Comparison of ENCODE assay signal across 15 cellular contexts in the genomic region with DNA sequence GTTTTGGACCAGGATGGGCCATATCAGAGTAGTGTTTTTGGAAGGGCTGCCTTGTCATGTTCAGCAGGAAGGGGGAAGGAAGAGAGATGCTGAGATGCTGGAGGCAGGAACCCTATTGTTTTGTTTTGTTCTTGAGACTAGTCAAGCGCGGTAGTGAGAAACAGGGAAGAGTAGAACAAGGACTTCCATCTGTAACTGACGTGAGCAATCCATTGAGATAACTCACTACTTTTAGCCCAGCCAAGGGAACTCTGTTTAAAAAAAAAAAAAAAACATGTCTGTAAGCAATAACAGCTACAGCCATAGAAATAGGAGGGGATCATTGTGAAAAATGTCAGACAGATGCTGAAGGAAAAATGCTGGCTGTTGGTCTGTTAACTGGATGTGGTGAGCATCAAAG. TPM values are rescaled to one million over a fixed set of nuclear protein-coding genes. Genes with fewer than 3 reads are reported as not detected.
DNase-seq lines count a peak whose midpoint lies in the region; ATAC-seq and TF ChIP-seq lines count a peak whose summit lies in the region.
"Had no signal": no experiment of that assay in that cellular context is flagged by ENCODE, and none has a peak within 500 bp of the region (broad histone marks: within the 10 kb centered on the region; RNA-seq: fewer than 3 reads in every experiment).

No MANE protein-coding gene starts in this region.

- H3K4me3 ChIP-seq in adrenal gland (no peak overlapping the region), fibroblast of villous mesenchyme (ENCODE audit: low read depth, low read length) (no peak overlapping the region), rectal smooth muscle tissue (ENCODE audit: low read length) (no peak overlapping the region)
- H3K4me3 ChIP-seq: MG63 had no signal

- WGBS in adrenal gland, 4 donors: 39 to 47% (median 45%) methylated on average over 3 of the region's 3 CpGs

- TF ChIP-seq CTCF in adrenal gland (IDR thresholded peaks at IDR 0.05): no peak
- TF ChIP-seq CTCF in fibroblast of villous mesenchyme (IDR thresholded peaks at IDR 0.05; ENCODE audit: insufficient read depth, low read depth, low read length): no peak

- H3K27ac ChIP-seq in adrenal gland (peak overlapping the region; percentile 46 to 95 (median 72)), rectal smooth muscle tissue (ENCODE audit: low read depth, low read length) (peak overlapping the region; percentile 96)

- H3K36me3 ChIP-seq in adrenal gland (replicated peaks in 1 of 2) (peaks cover 0 to 49% of the 10 kb centered on the region in 2 donors), rectal smooth muscle tissue (ENCODE audit: control insufficient read depth, insufficient read depth, low read length) (peaks cover 22% of the 10 kb centered on the region)

- no peaks in the 10 kb centered on the region for H3K9me3 ChIP-seq in adrenal gland (replicated peaks in 1 of 3)
- H3K9me3 ChIP-seq: MG63 had no signal

- TF ChIP-seq POLR2A in adrenal gland (IDR thresholded peaks at IDR 0.05): no peak

- no peak overlapping the region for H3K9ac ChIP-seq in rectal smooth muscle tissue (ENCODE audit: low read length)

- peak; percentile 61 for DNase-seq in AG20443 (ENCODE audit: low spot score)
- DNase-seq in adrenal gland: peak in 1 of 7 donors; percentile 17
- DNase-seq in fibroblast of villous mesenchyme (ENCODE audit: low read depth): peak; percentile 27
- DNase-seq in activated CD4-positive, alpha-beta T cell treated with anti-CD3 and anti-CD28 coated beads, Interleukin-2, amount 50 U/mL, for 48 hours: no peak
- no peak for DNase-seq in COLO668 (lab: John Stamatoyannopoulos, UW; ENCODE audit: unreplicated experiment)
- DNase-seq in SKM-1 treated with dmso at 0.1 percent for 144 hours (lab: John Stamatoyannopoulos, UW; ENCODE audit: unreplicated experiment): no peak
- DNase-seq: activated CD4-positive, alpha-beta memory T cell treated with anti-CD3 and anti-CD28 coated beads for 36 hours; activated effector memory CD4-positive, alpha-beta T cell treated with anti-CD3 and anti-CD28 coated beads, Interleukin-2, amount 50 U/mL, for 16 hours; MG63; NCI-H226; PC-3; stimulated activated CD4-positive, alpha-beta T cell treated with anti-CD3 and anti-CD28 coated beads, Interleukin-12 subunit alpha, Interleukin-12 subunit beta, amount 100 ng/mL, for 4 hours; T-helper 2 cell had no signal

- no peaks in the 10 kb centered on the region for H3K27me3 ChIP-seq in adrenal gland
- H3K27me3 ChIP-seq in rectal smooth muscle tissue (ENCODE audit: control insufficient read depth, insufficient read depth, low read length): no peaks in the 10 kb centered on the region
- H3K27me3 ChIP-seq: MG63 had no signal

- peaks cover 36 to 69% of the 10 kb centered on the region in 2 donors for H3K4me1 ChIP-seq in adrenal gland (replicated peaks in 1 of 2)
- H3K4me1 ChIP-seq in rectal smooth muscle tissue (ENCODE audit: control insufficient read depth, insufficient read depth, low read length): peaks cover 61% of the 10 kb centered on the region

- no peak for ATAC-seq in HG03039 (IDR thresholded peaks at IDR 0.05; ENCODE audit: unreplicated experiment)
- ATAC-seq: PC-3 had no signal

- intact Hi-C loops in adrenal gland (cut with DNase I): loop anchor here in 1 of 2 donors (5.0 kb wide), 1 partner anchor 37 kb away; no protein-coding TSS in a partner anchor

RNA-seq across cellular contexts. Expression of a gene that starts 34.0 kb away (rescaled TPM):
- total RNA-seq in adrenal gland (100 to 1,000 TPM; 165 to 461 (median 322) TPM), fibroblast of villous mesenchyme (120 and 209 TPM in 2 replicates)
- 100 to 1,000 TPM in 2 of 3 donors, 10 to 100 TPM in 1; 66.3 to 244 (median 139) TPM for polyA plus RNA-seq in adrenal gland

Comparison
In these comparisons a context has a peak if more than half of its experiments do, and no peak if none do; other contexts are left out.
1. DNase-seq: peak in AG20443 (single experiment) and fibroblast of villous mesenchyme (single experiment); none in activated CD4-positive, alpha-beta T cell treated with anti-CD3 and anti-CD28 coated beads, Interleukin-2, amount 50 U/mL, for 48 hours (0 of 2), COLO668 (single experiment) and SKM-1 treated with dmso at 0.1 percent for 144 hours (single experiment).